Comparison of ENCODE assay signal across 20 cellular contexts in genomic region chr2:126908721-126909177, GRCh38. TPM values are rescaled to one million over a fixed set of nuclear protein-coding genes. Genes with fewer than 3 reads are reported as not detected.
DNase-seq lines count a peak whose midpoint lies in the region; ATAC-seq and TF ChIP-seq lines count a peak whose summit lies in the region.
"Had no signal": no experiment of that assay in that cellular context is flagged by ENCODE, and none has a peak within 500 bp of the region (broad histone marks: within the 10 kb centered on the region; RNA-seq: fewer than 3 reads in every experiment).

No MANE protein-coding gene starts in this region.

- no peaks in the 10 kb centered on the region for H3F3A ChIP-seq in SK-N-SH (replicated peaks; ENCODE audit: insufficient read depth)

- no peaks in the 10 kb centered on the region for H3K4me1 Mint-ChIP-seq in endothelial cell (ENCODE audit: unreplicated experiment)

- H3K9me2 ChIP-seq in SK-N-SH: no peaks in the 10 kb centered on the region

- TF ChIP-seq CTCF in SK-N-SH (IDR thresholded peaks at IDR 0.05) (no peak), endothelial cell (IDR thresholded peaks at IDR 0.05; ENCODE audit: unreplicated experiment) (no peak), upper lobe of right lung (IDR thresholded peaks at IDR 0.05) (no peak), omental fat pad (IDR thresholded peaks at IDR 0.05) (no peak)

- peak; percentile 69 for DNase-seq in SK-N-SH
- peak; percentile 1 for DNase-seq in endothelial cell (ENCODE audit: low spot score)
- DNase-seq in upper lobe of right lung: peak; percentile 32
- DNase-seq in omental fat pad (ENCODE audit: low spot score): no peak
- no peak for DNase-seq in superior temporal gyrus (ENCODE audit: extremely low spot score)
- DNase-seq: ACHN, AML-193, Caco-2, DMS53, H9, MG63, NCI-H1105, NCI-H1694, NCI-H2107, NCI-H2227 treated with DMSO at 0.1 percent for 48 hours, NCI-H524 treated with DMSO at 0.1 percent for 48 hours had no signal

- H3K4me3 ChIP-seq in SK-N-SH (ENCODE audit: low read depth in 2 of 2, low read length in 1 of 2): no peak overlapping the region
- H3K4me3 ChIP-seq in muscle layer of colon (ENCODE audit: low read depth in 1 of 2, low read length in 2 of 2): no peak overlapping the region
- no peak overlapping the region for H3K4me3 ChIP-seq in upper lobe of right lung
- H3K4me3 ChIP-seq: MG63, Peyer's patch had no signal

- no peaks in the 10 kb centered on the region for H3K27me3 ChIP-seq in SK-N-SH (ENCODE audit: insufficient read depth)
- no peaks in the 10 kb centered on the region for H3K27me3 ChIP-seq in muscle layer of colon (ENCODE audit: control insufficient read depth in 1 of 2, insufficient read depth in 2 of 2, low read length in 2 of 2)
- H3K27me3 ChIP-seq in upper lobe of right lung: no peaks in the 10 kb centered on the region
- H3K27me3 ChIP-seq: MG63, Peyer's patch had no signal

- peaks cover 0 to 29% of the 10 kb centered on the region in 2 experiments; a peak in 2 of 4 replicates for H3K4me1 ChIP-seq in SK-N-SH (ENCODE audit: control insufficient read depth in 1 of 2, insufficient read depth in 2 of 2, low read depth in 1 of 2, low read length in 1 of 2)
- peaks cover 19% of the 10 kb centered on the region for H3K4me1 ChIP-seq in muscle layer of colon (ENCODE audit: insufficient read depth, low read length)
- no peaks in the 10 kb centered on the region for H3K4me1 ChIP-seq in upper lobe of right lung
- H3K4me1 ChIP-seq: Caco-2, Peyer's patch had no signal

- peaks cover 10% of the 10 kb centered on the region for H3K27me3 Mint-ChIP-seq in endothelial cell (ENCODE audit: unreplicated experiment)

- CTCF ChIA-PET in SK-N-SH (lab: Yijun Ruan, JAX): no interaction called here

- TF ChIP-seq RAD21 in SK-N-SH (IDR thresholded peaks at IDR 0.05; ENCODE audit: low read length): peak; percentile 39

- no peaks in the 10 kb centered on the region for H3K36me3 ChIP-seq in SK-N-SH (replicated peaks in 1 of 2; ENCODE audit: control insufficient read depth in 1 of 2, insufficient read depth in 2 of 2, low read length in 1 of 2)
- H3K36me3 ChIP-seq in muscle layer of colon (ENCODE audit: insufficient read depth, low read length): no peaks in the 10 kb centered on the region
- no peaks in the 10 kb centered on the region for H3K36me3 ChIP-seq in upper lobe of right lung
- H3K36me3 ChIP-seq: MG63, Peyer's patch had no signal

- no peaks in the 10 kb centered on the region for H3K36me3 Mint-ChIP-seq in endothelial cell (ENCODE audit: low read depth, unreplicated experiment)

- no peaks in the 10 kb centered on the region for H4K20me1 ChIP-seq in SK-N-SH (ENCODE audit: insufficient read depth)

- H3K79me2 ChIP-seq in SK-N-SH (ENCODE audit: insufficient read depth): no peaks in the 10 kb centered on the region

- POLR2A ChIA-PET in SK-N-SH (lab: Yijun Ruan, JAX): no interaction called here

- H2AFZ ChIP-seq in SK-N-SH (ENCODE audit: low read depth): no peak overlapping the region

- WGBS in SK-N-SH (ENCODE audit: low lambda C conversion rate): 17% methylated on average over 10 of the region's 10 CpGs

- H3K9me3 ChIP-seq in SK-N-SH (no peaks in the 10 kb centered on the region), muscle layer of colon (ENCODE audit: low read length) (no peaks in the 10 kb centered on the region), upper lobe of right lung (no peaks in the 10 kb centered on the region)
- H3K9me3 ChIP-seq: Caco-2, Peyer's patch had no signal

- no peak overlapping the region for H3K4me2 ChIP-seq in SK-N-SH

- no peak overlapping the region for H3K4me3 Mint-ChIP-seq in endothelial cell (ENCODE audit: unreplicated experiment)
- H3K4me3 Mint-ChIP-seq: H9 had no signal

- peak in 1 of 2 experiments; percentile 62; a peak in 2 of 4 replicates for TF ChIP-seq EP300 in SK-N-SH (IDR thresholded peaks at IDR 0.05; ENCODE audit: borderline replicate concordance in 1 of 2, low read depth in 1 of 2, low read length in 1 of 2)

- intact Hi-C loops in upper lobe of right lung (cut with DNase I): no loop called here

- ATAC-seq in upper lobe of right lung (no peak), omental fat pad (ENCODE audit: low FRiP score) (no peak), HG02884 (IDR thresholded peaks at IDR 0.05; ENCODE audit: unreplicated experiment) (no peak)
- ATAC-seq: Right ventricle myocardium inferior had no signal

- peak overlapping the region in 1 of 2 experiments; percentile 76; a peak in 2 of 4 replicates for H3K27ac ChIP-seq in SK-N-SH (ENCODE audit: low read depth in 2 of 2, low read length in 1 of 2)
- peak overlapping the region; percentile 41 for H3K27ac ChIP-seq in muscle layer of colon (ENCODE audit: low read depth, low read length)
- H3K27ac ChIP-seq in upper lobe of right lung: no peak overlapping the region
- H3K27ac ChIP-seq: Peyer's patch had no signal

- no peak overlapping the region for H3K27ac Mint-ChIP-seq in endothelial cell (ENCODE audit: unreplicated experiment)

- H3K9me3 Mint-ChIP-seq in endothelial cell (ENCODE audit: unreplicated experiment): peaks cover 1% of the 10 kb centered on the region

- no peak overlapping the region for H3K9ac ChIP-seq in SK-N-SH
- no peak overlapping the region for H3K9ac ChIP-seq in muscle layer of colon (ENCODE audit: low read length)

TF ChIP-seq in SK-N-SH, 30 proteins besides CTCF, POLR2A, EP300 and RAD21:
- TF ChIP-seq RFX5 (IDR thresholded peaks at IDR 0.05; ENCODE audit: low read length) (peak; percentile 30; the same call in 1 of the 2 replicates), ELF1 (IDR thresholded peaks at IDR 0.05) (no peak), RCOR1 (IDR thresholded peaks at IDR 0.05; ENCODE audit: low read length) (0 out of 2 replicates have a peak, but pooled peaks have one; percentile 31), GATA2 (CRISPR knock-in tag; IDR thresholded peaks at IDR 0.05) (peak; percentile 71), FOXJ3 (CRISPR knock-in tag; IDR thresholded peaks at IDR 0.05) (0 out of 2 replicates have a peak, but pooled peaks have one; percentile 16), TCF12 (IDR thresholded peaks at IDR 0.05) (no peak), MXI1 (IDR thresholded peaks at IDR 0.05; ENCODE audit: low read depth, low read length) (0 out of 2 replicates have a peak, but pooled peaks have one; percentile 54)
- TF ChIP-seq, protein P1, sequence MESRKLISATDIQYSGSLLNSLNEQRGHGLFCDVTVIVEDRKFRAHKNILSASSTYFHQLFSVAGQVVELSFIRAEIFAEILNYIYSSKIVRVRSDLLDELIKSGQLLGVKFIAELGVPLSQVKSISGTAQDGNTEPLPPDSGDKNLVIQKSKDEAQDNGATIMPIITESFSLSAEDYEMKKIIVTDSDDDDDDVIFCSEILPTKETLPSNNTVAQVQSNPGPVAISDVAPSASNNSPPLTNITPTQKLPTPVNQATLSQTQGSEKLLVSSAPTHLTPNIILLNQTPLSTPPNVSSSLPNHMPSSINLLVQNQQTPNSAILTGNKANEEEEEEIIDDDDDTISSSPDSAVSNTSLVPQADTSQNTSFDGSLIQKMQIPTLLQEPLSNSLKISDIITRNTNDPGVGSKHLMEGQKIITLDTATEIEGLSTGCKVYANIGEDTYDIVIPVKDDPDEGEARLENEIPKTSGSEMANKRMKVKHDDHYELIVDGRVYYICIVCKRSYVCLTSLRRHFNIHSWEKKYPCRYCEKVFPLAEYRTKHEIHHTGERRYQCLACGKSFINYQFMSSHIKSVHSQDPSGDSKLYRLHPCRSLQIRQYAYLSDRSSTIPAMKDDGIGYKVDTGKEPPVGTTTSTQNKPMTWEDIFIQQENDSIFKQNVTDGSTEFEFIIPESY (IDR thresholded peaks at IDR 0.05; ENCODE audit: borderline replicate concordance, low read depth): no peak

RNA-seq across cellular contexts. Expression of gene TEX51, which starts 10.1 kb away (rescaled TPM):
- not detected in 2 replicates for polyA plus RNA-seq in SK-N-SH (2012; rRNA removed)
- not detected in 2 replicates for polyA plus RNA-seq in SK-N-SH (2012; cell fraction: cytosol; rRNA removed)
- polyA plus RNA-seq in SK-N-SH (2012; cell fraction: nucleus; rRNA removed): not detected in 2 replicates
- total RNA-seq in endothelial cell (ENCODE audit: unreplicated experiment) (not detected), upper lobe of right lung (not detected), omental fat pad (not detected)
- total RNA-seq: Caco-2, H9, Peyer's patch, Right ventricle myocardium inferior had no signal

Comparison
In these comparisons a context has a peak if more than half of its experiments do, and no peak if none do; other contexts are left out.
1. DNase-seq: peak in SK-N-SH (single experiment), endothelial cell (single experiment) and upper lobe of right lung (single experiment); none in omental fat pad (single experiment) and superior temporal gyrus (single experiment).